ENCODE assay signal across 19 cellular contexts in genomic region chr6:12594541-12594893, GRCh38.
DNase-seq lines count a peak whose midpoint lies in the region; ATAC-seq, FAIRE-seq and TF ChIP-seq lines count a peak whose summit lies in the region.
"Had no signal": no experiment of that assay in that cellular context is flagged by ENCODE, and none has a peak within 500 bp of the region (broad histone marks: within the 10 kb centered on the region; RNA-seq: fewer than 3 reads in every experiment).

No MANE protein-coding gene starts in this region.

- H3K36me3 Mint-ChIP-seq in activated CD4-positive, alpha-beta T cell treated with anti-CD3 and anti-CD28 coated beads for 36 hours (ENCODE audit: low read depth) = no peaks in the 10 kb centered on the region
- H3K36me3 Mint-ChIP-seq: activated naive CD8-positive, alpha-beta T cell treated with anti-CD3 and anti-CD28 coated beads for 36 hours had no signal

- TF ChIP-seq CTCF in A549 (IDR thresholded peaks at IDR 0.05) = no peak

- H3K27ac ChIP-seq in A549 = peak overlapping the region; percentile 46 to 68

- 93% methylated on average over 3 of the region's 3 CpGs for WGBS in A549 (ENCODE audit: missing lambda C conversion rate)

- no peak for TF ChIP-seq EP300 in A549 (IDR thresholded peaks at IDR 0.05)

- no peak for DNase-seq in A549 (ENCODE audit: low read depth in 1 of 2, low spot score in 1 of 2)
- peak; percentile 37 for DNase-seq in M059J (ENCODE audit: low read depth)
- peak; percentile 59 for DNase-seq in kidney glomerular epithelial cell (lab: John Stamatoyannopoulos, UW)
- DNase-seq in activated effector memory CD4-positive, alpha-beta T cell treated with Interleukin-2 at 50 U/mL for 16 hours = no peak
- DNase-seq in activated CD4-positive, alpha-beta T cell treated with anti-CD3 and anti-CD28 coated beads for 36 hours = no peak
- no peak for DNase-seq in posterior cingulate gyrus
- DNase-seq: ACHN; activated CD4-positive, CD25-positive, alpha-beta regulatory T cell treated with anti-CD3 and anti-CD28 coated beads, Interleukin-2, amount 50 U/mL, for 72 hours; activated naive CD8-positive, alpha-beta T cell treated with anti-CD3 and anti-CD28 coated beads for 36 hours; caudate nucleus; effector CD4-positive, alpha-beta T cell; heart left ventricle; islet precursor cell; midbrain; NCI-H226; nucleus accumbens had no signal

- CTCF ChIA-PET in A549 (lab: Yijun Ruan, JAX) = interaction anchor here (1.2 to 2.4 kb wide), 3 partner anchors 9 to 305 kb away, joined by 4 to 9 read pairs (median 7); partner anchors contain the start of gene EDN1
- CTCF ChIA-PET in activated CD4-positive, alpha-beta T cell treated with anti-CD3 and anti-CD28 coated beads for 36 hours (lab: Charles Lee) = interaction anchor here (0.7 kb wide), 1 partner anchor 9 kb away, joined by 3 read pairs; no protein-coding TSS in a partner anchor

- POLR2A ChIA-PET in A549 (lab: Yijun Ruan, JAX) = interaction anchor here (0.6 kb wide), 1 partner anchor 300 kb away, joined by 3 read pairs; no protein-coding TSS in a partner anchor
- POLR2A ChIA-PET in activated CD4-positive, alpha-beta T cell treated with anti-CD3 and anti-CD28 coated beads for 36 hours (lab: Charles Lee) = interaction anchor here (0.6 kb wide), 1 partner anchor 524 kb away, joined by 4 read pairs; no protein-coding TSS in a partner anchor

- H3K4me1 ChIP-seq in A549 = peaks cover 35% of the 10 kb centered on the region

- no peak overlapping the region for H3K27ac Mint-ChIP-seq in activated CD4-positive, alpha-beta T cell treated with anti-CD3 and anti-CD28 coated beads for 36 hours
- H3K27ac Mint-ChIP-seq: activated naive CD8-positive, alpha-beta T cell treated with anti-CD3 and anti-CD28 coated beads for 36 hours; GM23338 had no signal

- H3K4me3 ChIP-seq in A549 = no peak overlapping the region
- H3K4me3 ChIP-seq: GM23338 had no signal

- no peak overlapping the region for H3K4me3 Mint-ChIP-seq in activated CD4-positive, alpha-beta T cell treated with anti-CD3 and anti-CD28 coated beads for 36 hours
- H3K4me3 Mint-ChIP-seq: activated naive CD8-positive, alpha-beta T cell treated with anti-CD3 and anti-CD28 coated beads for 36 hours; GM23338 had no signal

- ATAC-seq in A549 (no peak), GM19463 (IDR thresholded peaks at IDR 0.05; ENCODE audit: unreplicated experiment) (peak; percentile 45), HG02970 (IDR thresholded peaks at IDR 0.05; ENCODE audit: low FRiP score, unreplicated experiment) (no peak)
- ATAC-seq in activated CD4-positive, alpha-beta T cell treated with anti-CD3 and anti-CD28 coated beads for 36 hours = no peak
- ATAC-seq: GM23338 had no signal

- intact Hi-C loops in activated CD4-positive, alpha-beta T cell treated with anti-CD3 and anti-CD28 coated beads for 36 hours (cut with DNase I, micrococcal nuclease) = no loop called here
- intact Hi-C loops in posterior cingulate gyrus (cut with DNase I) = no loop called here

- TF ChIP-seq POLR2A in A549 (IDR thresholded peaks at IDR 0.05; ENCODE audit: low read length) = no peak

- TF ChIP-seq RAD21 in A549 (conservative IDR thresholded peaks at IDR 0.05 in 1 of 2, IDR thresholded peaks at IDR 0.05 in 1 of 2) = no peak

- H3K9me3 Mint-ChIP-seq in activated CD4-positive, alpha-beta T cell treated with anti-CD3 and anti-CD28 coated beads for 36 hours (ENCODE audit: low read depth) = no peaks in the 10 kb centered on the region
- H3K9me3 Mint-ChIP-seq: activated naive CD8-positive, alpha-beta T cell treated with anti-CD3 and anti-CD28 coated beads for 36 hours had no signal

- H3K4me2 ChIP-seq in A549 = no peak overlapping the region
- H3K4me2 ChIP-seq: GM23338 had no signal

- H3K27me3 Mint-ChIP-seq in activated CD4-positive, alpha-beta T cell treated with anti-CD3 and anti-CD28 coated beads for 36 hours = peaks cover 7% of the 10 kb centered on the region

- FAIRE-seq in A549 (lab: Jason Lieb, UNC) = no peak

- no peaks in the 10 kb centered on the region for H3K9me3 ChIP-seq in A549
- H3K9me3 ChIP-seq: heart left ventricle had no signal

- H3K4me1 Mint-ChIP-seq in activated CD4-positive, alpha-beta T cell treated with anti-CD3 and anti-CD28 coated beads for 36 hours = no peaks in the 10 kb centered on the region
- H3K4me1 Mint-ChIP-seq: activated naive CD8-positive, alpha-beta T cell treated with anti-CD3 and anti-CD28 coated beads for 36 hours had no signal

TF ChIP-seq in A549, 52 proteins besides CTCF, POLR2A, EP300 and RAD21:
- TF ChIP-seq NR3C1 (IDR thresholded peaks at IDR 0.05) = no peak
- no peak for TF ChIP-seq MAX (IDR thresholded peaks at IDR 0.05)
- no peak for TF ChIP-seq CBX2 (IDR thresholded peaks at IDR 0.05; ENCODE audit: borderline replicate concordance, low read depth)
- TF ChIP-seq FOXS1 (CRISPR knock-in tag; IDR thresholded peaks at IDR 0.05) = no peak
- TF ChIP-seq HES2 (IDR thresholded peaks at IDR 0.05) = no peak
- TF ChIP-seq HOXB5 (CRISPR knock-in tag; IDR thresholded peaks at IDR 0.05) = no peak
- no peak for TF ChIP-seq NFE2L2 (conservative IDR thresholded peaks at IDR 0.05; ENCODE audit: low read length)
- TF ChIP-seq CBX8 (IDR thresholded peaks at IDR 0.05) = no peak
- TF ChIP-seq HOXA7 (CRISPR knock-in tag; IDR thresholded peaks at IDR 0.05) = no peak
- no peak for TF ChIP-seq BHLHE40 (IDR thresholded peaks at IDR 0.05; ENCODE audit: low read depth, low read length)
- no peak for TF ChIP-seq RNF2 (IDR thresholded peaks at IDR 0.05; ENCODE audit: borderline replicate concordance, low read depth)
TF ChIP-seq in A549: peak in this region for 0.

Comparison
In these comparisons a context has a peak if more than half of its experiments do, and no peak if none do; other contexts are left out.
1. DNase-seq: peak in M059J (single experiment) and kidney glomerular epithelial cell (single experiment); none in A549 (0 of 2), activated effector memory CD4-positive, alpha-beta T cell treated with Interleukin-2 at 50 U/mL for 16 hours (single experiment), activated CD4-positive, alpha-beta T cell treated with anti-CD3 and anti-CD28 coated beads for 36 hours (single experiment) and posterior cingulate gyrus (0 of 10).